In the genomic region with DNA sequence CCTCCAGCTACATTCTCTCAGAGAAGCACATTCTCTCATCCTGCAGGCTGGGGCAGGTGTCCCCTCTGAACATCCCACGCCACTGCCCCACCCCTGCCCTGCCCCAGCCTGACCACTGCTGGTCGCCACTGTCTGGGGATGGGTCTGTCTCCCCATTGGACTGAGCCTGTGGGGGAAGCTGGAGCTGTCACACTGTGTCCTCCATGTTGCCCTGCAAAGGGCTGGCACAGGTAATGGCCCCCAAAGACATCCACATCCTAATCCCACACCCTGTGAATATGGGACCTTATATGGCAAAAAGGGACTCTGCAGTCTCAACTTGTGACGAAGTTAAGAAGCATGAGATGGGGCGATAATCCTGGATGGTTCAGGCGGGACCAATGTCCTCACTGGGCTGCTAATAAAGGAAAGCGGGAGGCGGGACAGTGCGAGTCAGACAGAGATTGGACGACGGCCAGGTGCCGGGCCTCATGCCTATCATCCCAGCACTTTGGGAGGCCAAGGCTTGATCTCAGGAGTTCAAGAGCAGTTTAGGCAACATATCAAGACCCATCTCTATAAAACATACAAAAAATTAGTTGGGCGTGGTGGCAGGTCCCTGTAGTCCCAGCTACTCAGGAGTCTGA, we compare ENCODE assay signal across 10 cellular contexts. TPM values are rescaled to one million over a fixed set of nuclear protein-coding genes. Genes with fewer than 3 reads are reported as not detected.
DNase-seq lines count a peak whose midpoint lies in the region; ATAC-seq and TF ChIP-seq lines count a peak whose summit lies in the region.
"Had no signal": no experiment of that assay in that cellular context is flagged by ENCODE, and none has a peak within 500 bp of the region (broad histone marks: within the 10 kb centered on the region; RNA-seq: fewer than 3 reads in every experiment).

No MANE protein-coding gene starts in this region.

- no peak overlapping the region for H3K14ac ChIP-seq in H9 (ENCODE audit: insufficient read depth, low read length)

- no peaks in the 10 kb centered on the region for H3K27me3 ChIP-seq in H9 (ENCODE audit: insufficient read depth, low read length)
- H3K27me3 ChIP-seq in cardiac muscle cell, result no peaks in the 10 kb centered on the region

- no peak overlapping the region for H3T11ph ChIP-seq in H9 (ENCODE audit: low read length)

- H2BK15ac ChIP-seq in H9 (ENCODE audit: low read depth, low read length), result no peak overlapping the region

- H3K4me2 ChIP-seq in H9 (ENCODE audit: insufficient read depth, insufficient read length, low read length), result no peak overlapping the region

- ATAC-seq in stimulated activated effector memory CD8-positive, alpha-beta T cell treated with anti-CD3 and anti-CD28 coated beads, Interleukin-12 subunit alpha, Interleukin-12 subunit beta, amount 100 ng/mL, for 72 hours, result no peak
- no peak for ATAC-seq in HG03520 (IDR thresholded peaks at IDR 0.05; ENCODE audit: unreplicated experiment)

- no peak for TF ChIP-seq CTCF in H9 (conservative IDR thresholded peaks at IDR 0.05)
- no peak for TF ChIP-seq CTCF in cardiac muscle cell (IDR thresholded peaks at IDR 0.05; ENCODE audit: low read depth, low read length)
- TF ChIP-seq CTCF in osteocyte (IDR thresholded peaks at IDR 0.05), result no peak

- H3K56ac ChIP-seq in H9 (ENCODE audit: insufficient read length, low read depth, low read length), result no peak overlapping the region

- H3K4me1 Mint-ChIP-seq in H9 (no peaks in the 10 kb centered on the region), osteocyte (ENCODE audit: unreplicated experiment) (peaks cover 15% of the 10 kb centered on the region)
- peaks cover 10% of the 10 kb centered on the region for H3K4me1 Mint-ChIP-seq in stimulated activated effector memory CD8-positive, alpha-beta T cell treated with anti-CD3 and anti-CD28 coated beads, Interleukin-12 subunit alpha, Interleukin-12 subunit beta, amount 100 ng/mL, for 72 hours

- no peak overlapping the region for H3K18ac ChIP-seq in H9 (ENCODE audit: insufficient read length, low read depth, low read length)

- H3K79me2 ChIP-seq in H9 (ENCODE audit: insufficient read depth, low read length), result no peaks in the 10 kb centered on the region

- H3K4ac ChIP-seq in H9 (ENCODE audit: low read depth, low read length), result no peak overlapping the region

- H3K9ac ChIP-seq in H9 (ENCODE audit: extremely low read depth, insufficient read length, low read length), result no peak overlapping the region

- no peaks in the 10 kb centered on the region for H4K20me1 ChIP-seq in H9 (ENCODE audit: control insufficient read depth, insufficient read depth, insufficient read length)

- H3K27me3 Mint-ChIP-seq in H9 (ENCODE audit: low read depth), result no peaks in the 10 kb centered on the region
- no peaks in the 10 kb centered on the region for H3K27me3 Mint-ChIP-seq in osteocyte (ENCODE audit: unreplicated experiment)

- peaks cover 21 to 60% (median 51%) of the 10 kb centered on the region in 3 experiments; a peak in 6 of 7 replicates for H3K36me3 Mint-ChIP-seq in H9 (ENCODE audit: insufficient read depth in 1 of 3, low read depth in 3 of 3)
- peaks cover 83% of the 10 kb centered on the region for H3K36me3 Mint-ChIP-seq in stimulated activated effector memory CD8-positive, alpha-beta T cell treated with anti-CD3 and anti-CD28 coated beads, Interleukin-12 subunit alpha, Interleukin-12 subunit beta, amount 100 ng/mL, for 72 hours
- H3K36me3 Mint-ChIP-seq in osteocyte (ENCODE audit: unreplicated experiment), result peaks cover 17% of the 10 kb centered on the region

- no peak overlapping the region for H2BK12ac ChIP-seq in H9 (ENCODE audit: insufficient read length, low read depth, low read length)

- no peak overlapping the region for H4K91ac ChIP-seq in H9 (ENCODE audit: insufficient read length, low read depth, low read length)

- H2BK120ac ChIP-seq in H9 (ENCODE audit: low read depth, low read length, poor library complexity, severe bottlenecking), result no peak overlapping the region

- no peak overlapping the region for H4K8ac ChIP-seq in H9 (replicated peaks; ENCODE audit: insufficient read length, low read depth, low read length)

- H3K27ac Mint-ChIP-seq in H9, result peak overlapping the region in 2 of 3 experiments; percentile 50 to 93; a peak in 4 of 7 replicates
- peak overlapping the region; percentile 34 for H3K27ac Mint-ChIP-seq in stimulated activated effector memory CD8-positive, alpha-beta T cell treated with anti-CD3 and anti-CD28 coated beads, Interleukin-12 subunit alpha, Interleukin-12 subunit beta, amount 100 ng/mL, for 72 hours
- H3K27ac Mint-ChIP-seq in osteocyte (ENCODE audit: unreplicated experiment), result no peak overlapping the region

- no peaks in the 10 kb centered on the region for H3K23me2 ChIP-seq in H9 (ENCODE audit: insufficient read length, low read depth, low read length, poor library complexity, severe bottlenecking)

- H3K4me1 ChIP-seq in H9 (ENCODE audit: insufficient read depth, low read length) (no peaks in the 10 kb centered on the region), cardiac muscle cell (ENCODE audit: low read depth) (no peaks in the 10 kb centered on the region)

- H3K36me3 ChIP-seq in cardiac muscle cell, result peaks cover 5% of the 10 kb centered on the region

- H4K5ac ChIP-seq in H9 (ENCODE audit: insufficient read length, low read depth, low read length), result no peak overlapping the region

- H3K27ac ChIP-seq in H9 (ENCODE audit: insufficient read length, low read depth, low read length), result no peak overlapping the region
- peak overlapping the region; percentile 43 for H3K27ac ChIP-seq in cardiac muscle cell

- H3K79me1 ChIP-seq in H9 (ENCODE audit: insufficient read depth, low read depth, low read length, poor library complexity, severe bottlenecking), result no peaks in the 10 kb centered on the region

- H3K4me3 Mint-ChIP-seq in H9 (no peak overlapping the region; a peak in 1 of 5 replicates), osteocyte (ENCODE audit: unreplicated experiment) (no peak overlapping the region)
- no peak overlapping the region for H3K4me3 Mint-ChIP-seq in stimulated activated effector memory CD8-positive, alpha-beta T cell treated with anti-CD3 and anti-CD28 coated beads, Interleukin-12 subunit alpha, Interleukin-12 subunit beta, amount 100 ng/mL, for 72 hours

- no peak overlapping the region for H2AK5ac ChIP-seq in H9 (ENCODE audit: insufficient read length, low read length)

- WGBS in H9 (ENCODE audit: extremely low coverage, insufficient read length, low lambda C conversion rate), result no CpG with 5 or more reads among the region's 12 CpGs

- H3K23ac ChIP-seq in H9 (ENCODE audit: insufficient read length, low read depth, low read length), result no peak overlapping the region

- no peak overlapping the region for H2BK5ac ChIP-seq in H9 (ENCODE audit: insufficient read length, low read length)

- H3K9me3 Mint-ChIP-seq in H9 (no peaks in the 10 kb centered on the region; a peak in 1 of 5 replicates), osteocyte (ENCODE audit: unreplicated experiment) (no peaks in the 10 kb centered on the region)
- no peaks in the 10 kb centered on the region for H3K9me3 Mint-ChIP-seq in stimulated activated effector memory CD8-positive, alpha-beta T cell treated with anti-CD3 and anti-CD28 coated beads, Interleukin-12 subunit alpha, Interleukin-12 subunit beta, amount 100 ng/mL, for 72 hours

- no peak overlapping the region for H2AFZ ChIP-seq in H9 (ENCODE audit: low read length)

- no peak overlapping the region for H2BK20ac ChIP-seq in H9 (ENCODE audit: low read depth, low read length, poor library complexity, severe bottlenecking)

- no peak for DNase-seq in H9
- peak; percentile 45 for DNase-seq in amniotic epithelial cell (ENCODE audit: low read depth)
- DNase-seq in cardiac muscle cell (ENCODE audit: low read depth in 1 of 2, low spot score in 1 of 2), result peak; percentile 22 to 67
- DNase-seq in stimulated activated effector memory CD8-positive, alpha-beta T cell treated with anti-CD3 and anti-CD28 coated beads, Interleukin-12 subunit alpha, Interleukin-12 subunit beta, amount 100 ng/mL, for 72 hours (ENCODE audit: low spot score in 2 of 2), result no peak
- no peak for DNase-seq in iPS-NIHi7 (ENCODE audit: extremely low spot score)
- no peak for DNase-seq in stimulated activated naive CD4-positive, alpha-beta T cell (lab: John Stamatoyannopoulos, UW)
- DNase-seq in osteocyte (ENCODE audit: extremely low spot score, unreplicated experiment), result no peak
- DNase-seq: effector CD4-positive, alpha-beta T cell; NCI-H1436 treated with DMSO at 0.1 percent for 48 hours had no signal

- no peak overlapping the region for H3K4me3 ChIP-seq in cardiac muscle cell

- H3K9me3 ChIP-seq in H9 (ENCODE audit: control insufficient read depth, low read depth, low read length) (no peaks in the 10 kb centered on the region), cardiac muscle cell (ENCODE audit: low read depth) (no peaks in the 10 kb centered on the region)

RNA-seq across cellular contexts. Expression of gene AP2S1, which starts 9.1 kb away (rescaled TPM):
- total RNA-seq in H9 (2021), result 193 and 200 TPM in 2 replicates
- 76.5 and 139 TPM in 2 replicates for total RNA-seq in cardiac muscle cell
- polyA plus RNA-seq in cardiac muscle cell, result 206 and 260 TPM in 2 replicates
- total RNA-seq in osteocyte, result 226 and 229 TPM in 2 replicates

RNA-seq across cellular contexts. Expression of gene ARHGAP35, which starts 19.2 kb away (rescaled TPM):
- total RNA-seq in H9 (2021) (49.0 and 49.8 TPM in 2 replicates), cardiac muscle cell (31.6 and 36.9 TPM in 2 replicates), osteocyte (107 and 113 TPM in 2 replicates)
- polyA plus RNA-seq in cardiac muscle cell, result 15.9 and 19.8 TPM in 2 replicates

RNA-seq across cellular contexts. Expression of gene SLC1A5, which starts 53.2 kb away (rescaled TPM):
- 258 and 269 TPM in 2 replicates for total RNA-seq in H9 (2021)
- 37.9 and 63.6 TPM in 2 replicates for total RNA-seq in cardiac muscle cell
- 43.0 and 64.9 TPM in 2 replicates for polyA plus RNA-seq in cardiac muscle cell
- total RNA-seq in osteocyte, result 313 and 354 TPM in 2 replicates

Comparison
In these comparisons a context has a peak if more than half of its experiments do, and no peak if none do; other contexts are left out.
1. DNase-seq: peak in amniotic epithelial cell (single experiment) and cardiac muscle cell (2 of 2); none in H9 (single experiment), stimulated activated effector memory CD8-positive, alpha-beta T cell treated with anti-CD3 and anti-CD28 coated beads, Interleukin-12 subunit alpha, Interleukin-12 subunit beta, amount 100 ng/mL, for 72 hours (0 of 2), iPS-NIHi7 (single experiment), stimulated activated naive CD4-positive, alpha-beta T cell (0 of 6) and osteocyte (single experiment).